ENCODE assay signal across 20 cellular contexts in genomic region chr10:129779126-129779525, GRCh38.
"Had no signal": no experiment of that assay in that cellular context is flagged by ENCODE, and none has a peak within 500 bp of the region (broad histone marks: within the 10 kb centered on the region; RNA-seq: fewer than 3 reads in every experiment).

No MANE protein-coding gene starts in this region.

- H3K4me3 Mint-ChIP-seq: natural killer cell; stimulated activated memory B cell treated with anti-CD40 and anti-IgM and Interleukin-4, amounts not matched to agents 10 μg/mL and 1 μg/mL and 100 μg/mL, for 72 hours had no signal

- H3K4me2 ChIP-seq: hepatocyte had no signal

- H3K9me3 ChIP-seq: gastrocnemius medialis, left lung, neutrophil, pancreas, right lobe of liver, testis, tibial artery, upper lobe of left lung, uterus had no signal

- H3K9me3 Mint-ChIP-seq: natural killer cell had no signal

- H3K27me3 ChIP-seq: dorsolateral prefrontal cortex, gastrocnemius medialis, hepatocyte, left lung, neutrophil, pancreas, right lobe of liver, testis, tibial artery, upper lobe of left lung, uterus had no signal

- H3K27ac ChIP-seq: dorsolateral prefrontal cortex, gastrocnemius medialis, hepatocyte, left lung, neutrophil, pancreas, right lobe of liver, testis, tibial artery, upper lobe of left lung, uterus had no signal

- H3K4me1 ChIP-seq: gastrocnemius medialis, left lung, pancreas, right lobe of liver, testis, tibial artery, upper lobe of left lung, uterus had no signal

- DNase-seq: dorsolateral prefrontal cortex; effector CD4-positive, alpha-beta T cell; gastrocnemius medialis; left cardiac atrium; natural killer cell; right lobe of liver; stimulated activated CD4-positive, alpha-beta T cell treated with anti-CD3 and anti-CD28 coated beads, Interleukin-4, amount 100 ng/mL, for 4 hours; stimulated activated naive CD8-positive, alpha-beta T cell treated with anti-CD3 and anti-CD28 coated beads, Interleukin-15, Interleukin-2, amounts not matched to agents 100 U/mL and 50 U/mL, for 24 hours; substantia nigra; testis; uterus had no signal

- H3K36me3 Mint-ChIP-seq: natural killer cell had no signal

- ATAC-seq: gastrocnemius medialis; left cardiac atrium; left lung; natural killer cell; pancreas; right lobe of liver; stimulated activated memory B cell treated with anti-CD40 and anti-IgM and Interleukin-4, amounts not matched to agents 10 μg/mL and 1 μg/mL and 100 μg/mL, for 72 hours; stimulated activated naive CD8-positive, alpha-beta T cell treated with anti-CD3 and anti-CD28 coated beads, Interleukin-15, Interleukin-2, amounts not matched to agents 100 U/mL and 50 U/mL, for 24 hours had no signal

- H3K36me3 ChIP-seq: gastrocnemius medialis, left lung, neutrophil, pancreas, right lobe of liver, tibial artery, upper lobe of left lung, uterus had no signal

- H3K4me1 Mint-ChIP-seq: natural killer cell; stimulated activated memory B cell treated with anti-CD40 and anti-IgM and Interleukin-4, amounts not matched to agents 10 μg/mL and 1 μg/mL and 100 μg/mL, for 72 hours had no signal

- H3K4me3 ChIP-seq: dorsolateral prefrontal cortex, gastrocnemius medialis, hepatocyte, left lung, pancreas, right lobe of liver, testis, tibial artery, upper lobe of left lung, uterus had no signal

- H3K27ac Mint-ChIP-seq: natural killer cell; progenitor cell of endocrine pancreas; stimulated activated memory B cell treated with anti-CD40 and anti-IgM and Interleukin-4, amounts not matched to agents 10 μg/mL and 1 μg/mL and 100 μg/mL, for 72 hours had no signal

- H3K27me3 Mint-ChIP-seq: stimulated activated memory B cell treated with anti-CD40 and anti-IgM and Interleukin-4, amounts not matched to agents 10 μg/mL and 1 μg/mL and 100 μg/mL, for 72 hours had no signal

- H2AFZ ChIP-seq: hepatocyte had no signal

- FAIRE-seq: colon, pancreas had no signal
